14 cellular contexts compared by ENCODE assay signal in the genomic region with DNA sequence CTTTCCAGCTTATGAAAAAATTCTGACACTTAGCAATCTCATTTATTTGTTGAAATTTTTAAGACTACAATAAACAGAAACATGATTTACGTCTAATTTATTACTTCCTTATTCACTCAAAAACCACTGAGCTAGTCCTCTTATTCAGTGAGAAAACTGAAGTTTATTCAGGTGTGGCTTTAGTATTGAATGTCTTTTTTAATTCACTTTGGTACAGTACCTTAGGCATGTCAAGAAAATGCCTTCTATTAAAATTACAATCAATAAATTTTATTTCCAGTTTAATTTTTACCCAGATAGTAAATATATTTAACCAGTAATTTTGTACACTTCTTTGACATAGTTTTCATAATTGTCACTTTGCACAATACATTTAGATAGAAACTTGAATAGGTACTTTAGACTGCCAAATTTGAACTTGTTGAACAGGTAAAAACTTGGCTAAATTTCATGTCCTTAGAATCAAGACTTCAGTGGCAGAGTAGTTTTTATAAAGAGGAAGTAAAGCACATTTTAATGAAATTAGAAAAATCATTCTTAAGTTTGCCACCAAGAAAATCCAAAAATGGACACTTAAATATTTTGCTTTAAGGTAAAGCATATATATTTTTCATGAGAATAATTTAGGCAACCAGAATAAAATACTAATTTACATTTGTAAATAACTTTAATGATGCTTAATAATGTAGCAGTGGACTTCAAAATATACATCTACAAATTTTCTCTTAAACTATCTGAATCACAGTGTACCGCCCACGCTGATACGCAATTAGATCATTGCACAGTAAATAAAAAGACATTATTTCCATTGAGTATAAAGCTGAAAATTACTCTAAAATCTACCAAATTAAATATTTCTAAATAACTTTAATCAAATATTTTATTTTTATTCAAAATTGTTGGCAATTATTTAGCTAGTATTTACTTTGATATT.
DNase-seq lines count a peak whose midpoint lies in the region; ATAC-seq and TF ChIP-seq lines count a peak whose summit lies in the region.
"Had no signal": no experiment of that assay in that cellular context is flagged by ENCODE, and none has a peak within 500 bp of the region (broad histone marks: within the 10 kb centered on the region; RNA-seq: fewer than 3 reads in every experiment).

No MANE protein-coding gene starts in this region.

- H3K27me3 ChIP-seq in Loucy (ENCODE audit: insufficient read depth, low read length, poor library complexity, severe bottlenecking) (no peaks in the 10 kb centered on the region), body of pancreas (no peaks in the 10 kb centered on the region), esophagus squamous epithelium (no peaks in the 10 kb centered on the region), testis (no peaks in the 10 kb centered on the region)
- H3K27me3 ChIP-seq: BLaER1 had no signal

- 46 to 57% methylated on average over 4 of the region's 4 CpGs for WGBS in body of pancreas, 2 donors
- 64 to 73% methylated on average over 4 of the region's 4 CpGs for WGBS in esophagus squamous epithelium, 2 donors
- WGBS in testis, 2 donors, result 92% methylated on average over 4 of the region's 4 CpGs

- intact Hi-C loops in body of pancreas (cut with DNase I) (no loop called here), esophagus squamous epithelium (cut with DNase I) (no loop called here), testis (cut with DNase I; ENCODE audit: low total_unique reads) (no loop called here)

- H3K9me3 ChIP-seq in Loucy (ENCODE audit: insufficient read depth, low read depth, low read length) (peaks cover 14% of the 10 kb centered on the region; the same call in 1 of the 2 replicates), body of pancreas (no peaks in the 10 kb centered on the region), esophagus squamous epithelium (peaks cover 0 to 19% (median 0%) of the 10 kb centered on the region in 3 donors), testis (no peaks in the 10 kb centered on the region)

- ATAC-seq in body of pancreas (peak; percentile 88), HG02970 (IDR thresholded peaks at IDR 0.05; ENCODE audit: low FRiP score, unreplicated experiment) (no peak)

- no peak for DNase-seq in body of pancreas
- no peak for DNase-seq in esophagus squamous epithelium (lab: John Stamatoyannopoulos, UW)
- DNase-seq in testis, result no peak
- DNase-seq in NCI-H2171 treated with DMSO at 0.1 percent for 48 hours (lab: John Stamatoyannopoulos, UW), result no peak
- no peak for DNase-seq in HT-29 (ENCODE audit: low spot score)
- DNase-seq: 8988T; CD4-positive, alpha-beta memory T cell; DMS153; DMS79; GF-D8; H9 had no signal

- TF ChIP-seq CTCF in Loucy (conservative IDR thresholded peaks at IDR 0.05; ENCODE audit: low read length) (no peak), body of pancreas (IDR thresholded peaks at IDR 0.05) (no peak), esophagus squamous epithelium (IDR thresholded peaks at IDR 0.05) (no peak), testis (IDR thresholded peaks at IDR 0.05) (no peak)

- H3K4me1 ChIP-seq in Loucy (ENCODE audit: insufficient read depth, low read length, poor library complexity, severe bottlenecking) (no peaks in the 10 kb centered on the region), body of pancreas (peaks cover 6% of the 10 kb centered on the region), esophagus squamous epithelium (peaks cover 0 to 28% (median 0%) of the 10 kb centered on the region in 3 donors), testis (no peaks in the 10 kb centered on the region)
- H3K4me1 ChIP-seq: BLaER1 had no signal

- H4K20me1 ChIP-seq in Loucy (ENCODE audit: insufficient read depth, low read length, poor library complexity, severe bottlenecking), result no peaks in the 10 kb centered on the region
- H4K20me1 ChIP-seq: BLaER1 had no signal

- H3K27ac ChIP-seq in body of pancreas (peak overlapping the region in 3 of 4 donors; percentile 38 to 77 (median 47)), esophagus squamous epithelium (peak overlapping the region in 3 of 4 donors; percentile 19 to 74 (median 39)), testis (no peak overlapping the region)
- H3K27ac ChIP-seq: BLaER1 had no signal

- H3K79me2 ChIP-seq in Loucy (ENCODE audit: insufficient read depth, low read length), result no peaks in the 10 kb centered on the region

- H3K4me2 ChIP-seq in Loucy (ENCODE audit: low read depth, low read length, poor library complexity, severe bottlenecking), result no peak overlapping the region
- H3K4me2 ChIP-seq: BLaER1 had no signal

- no peaks in the 10 kb centered on the region for H3F3A ChIP-seq in Loucy (ENCODE audit: low read depth)

- H3K4me3 ChIP-seq in Loucy (ENCODE audit: low read length, poor library complexity, severe bottlenecking), result no peak overlapping the region
- no peak overlapping the region for H3K4me3 ChIP-seq in body of pancreas
- no peak overlapping the region for H3K4me3 ChIP-seq in esophagus squamous epithelium
- H3K4me3 ChIP-seq in testis, result no peak overlapping the region
- H3K4me3 ChIP-seq: BLaER1 had no signal

- H3K36me3 ChIP-seq in Loucy (ENCODE audit: insufficient read depth, low read length) (no peaks in the 10 kb centered on the region), body of pancreas (replicated peaks in 1 of 2; ENCODE audit: insufficient read depth in 1 of 2, low read depth in 2 of 2) (no peaks in the 10 kb centered on the region), esophagus squamous epithelium (no peaks in the 10 kb centered on the region), testis (ENCODE audit: low read depth, missing control alignments) (no peaks in the 10 kb centered on the region)
- H3K36me3 ChIP-seq: BLaER1 had no signal

- no peak for TF ChIP-seq POLR2A in body of pancreas (IDR thresholded peaks at IDR 0.05)
- TF ChIP-seq POLR2A in esophagus squamous epithelium (IDR thresholded peaks at IDR 0.05), result no peak
- no peak for TF ChIP-seq POLR2A in testis (IDR thresholded peaks at IDR 0.05)

- peak overlapping the region; percentile 65; the same call in 1 of the 2 replicates for H2AFZ ChIP-seq in Loucy (ENCODE audit: low read length)

- H3K9me2 ChIP-seq in Loucy (replicated peaks; ENCODE audit: low read depth, low read length), result no peaks in the 10 kb centered on the region

- no peak overlapping the region for H3K9ac ChIP-seq in Loucy (ENCODE audit: low read depth, low read length, poor library complexity, severe bottlenecking)
- H3K9ac ChIP-seq: BLaER1 had no signal

Comparison
In these comparisons a context has a peak if more than half of its experiments do, and no peak if none do; other contexts are left out.
1. H3K27ac ChIP-seq: peak in body of pancreas (3 of 4) and esophagus squamous epithelium (3 of 4); none in testis (0 of 2).